Comparison of ENCODE assay signal across 8 cellular contexts in the genomic region with DNA sequence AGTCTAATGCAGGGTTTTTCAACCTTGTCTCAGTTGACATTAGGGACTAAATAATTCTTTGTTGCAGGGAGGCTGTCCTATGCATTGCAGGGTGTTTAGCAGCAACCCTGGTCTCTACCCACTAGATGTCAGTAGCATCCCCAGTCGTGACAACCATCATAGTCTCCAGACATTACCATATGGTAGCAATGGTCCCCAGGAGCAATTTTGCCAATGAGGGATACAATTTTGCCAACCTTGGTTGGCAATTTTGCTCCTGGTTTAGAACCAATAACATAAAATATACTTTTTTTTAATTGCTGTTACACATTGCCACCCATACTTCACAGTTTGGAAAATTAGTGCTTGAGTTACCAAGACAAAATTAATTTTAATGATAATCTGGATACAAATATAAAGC. TPM values are rescaled to one million over a fixed set of nuclear protein-coding genes. Genes with fewer than 3 reads are reported as not detected.
DNase-seq lines count a peak whose midpoint lies in the region; ATAC-seq and TF ChIP-seq lines count a peak whose summit lies in the region.

No MANE protein-coding gene starts in this region.

- TF ChIP-seq CTCF in GM12865 (IDR thresholded peaks at IDR 0.05; ENCODE audit: insufficient read depth, low read depth, low read length, missing control alignments) (peak; percentile 74), HEK293 (tag by site-specific recombination; IDR thresholded peaks at IDR 0.05) (0 out of 2 replicates have a peak, but pooled peaks have one; percentile 10), activated B cell treated with CpG ODN at 0.5 μM for 24 hours (IDR thresholded peaks at IDR 0.05) (no peak), sigmoid colon (IDR thresholded peaks at IDR 0.05) (peak in 3 of 4 experiments; percentile 20 to 31 (median 25))

- no peak overlapping the region for H3K4me3 Mint-ChIP-seq in activated B cell treated with CpG ODN at 0.5 μM for 24 hours

- CTCF ChIA-PET in HEK293 (lab: Yijun Ruan, JAX) (interaction anchor here (0.6 to 2.8 kb wide), 16 partner anchors 10 to 1120 kb away, joined by 3 to 12 read pairs (median 3); no protein-coding TSS in a partner anchor), activated B cell treated with CpG ODN at 0.5 μM for 24 hours (lab: Charles Lee) (interaction anchor here (1.1 to 4.2 kb wide), 4 partner anchors 162 to 305 kb away, joined by 3 to 17 read pairs (median 6); no protein-coding TSS in a partner anchor)

- POLR2A ChIA-PET in HEK293 (lab: Yijun Ruan, JAX) (no interaction called here), activated B cell treated with CpG ODN at 0.5 μM for 24 hours (lab: Charles Lee) (no interaction called here)

- no peaks in the 10 kb centered on the region for H3K36me3 Mint-ChIP-seq in activated B cell treated with CpG ODN at 0.5 μM for 24 hours (ENCODE audit: low read depth)

- peak; percentile 47 for DNase-seq in AG20443 (ENCODE audit: low spot score)
- DNase-seq in GM12865 (ENCODE audit: low read depth), result peak; percentile 60
- DNase-seq in LoVo (ENCODE audit: low spot score), result peak; percentile 77
- no peak for DNase-seq in activated B cell treated with CpG ODN at 0.5 μM for 24 hours
- DNase-seq in germinal center (ENCODE audit: low spot score), result peak; percentile 21
- DNase-seq in sigmoid colon, result no peak
- no peak for DNase-seq in middle frontal gyrus (ENCODE audit: extremely low spot score, low spot score)

- no peaks in the 10 kb centered on the region for H3K9me3 Mint-ChIP-seq in activated B cell treated with CpG ODN at 0.5 μM for 24 hours

- H3K36me3 ChIP-seq in HEK293 (ENCODE audit: control insufficient read depth in 2 of 2, insufficient read depth in 1 of 2, low read length in 2 of 2) (no peaks in the 10 kb centered on the region), sigmoid colon (no peaks in the 10 kb centered on the region)

- H3K27ac ChIP-seq in HEK293 (ENCODE audit: extremely low read depth, low read depth, low read length) (no peak overlapping the region), sigmoid colon (no peak overlapping the region)

- no peak for TF ChIP-seq EP300 in sigmoid colon (IDR thresholded peaks at IDR 0.05)

- no peaks in the 10 kb centered on the region for H3K9me3 ChIP-seq in HEK293 (ENCODE audit: control insufficient read depth, insufficient read depth, low read depth, low read length)
- no peaks in the 10 kb centered on the region for H3K9me3 ChIP-seq in sigmoid colon

- no peaks in the 10 kb centered on the region for H3K4me1 Mint-ChIP-seq in activated B cell treated with CpG ODN at 0.5 μM for 24 hours

- H3K27ac Mint-ChIP-seq in activated B cell treated with CpG ODN at 0.5 μM for 24 hours, result no peak overlapping the region

- 6 to 18% methylated on average over 1 of the region's 1 CpG for WGBS in sigmoid colon, 2 donors

- ATAC-seq in activated B cell treated with CpG ODN at 0.5 μM for 24 hours (ENCODE audit: low read depth), result peak; percentile 71

- TF ChIP-seq POLR2A in sigmoid colon (IDR thresholded peaks at IDR 0.05), result no peak

- H3K27me3 ChIP-seq in sigmoid colon, result peaks cover 0 to 3% (median 0%) of the 10 kb centered on the region in 3 donors

- H3K4me3 ChIP-seq in GM12865 (ENCODE audit: low read depth, low read length) (no peak overlapping the region), HEK293 (ENCODE audit: low read depth, low read length) (no peak overlapping the region), sigmoid colon (no peak overlapping the region)

- peaks cover 15% of the 10 kb centered on the region for H3K27me3 Mint-ChIP-seq in activated B cell treated with CpG ODN at 0.5 μM for 24 hours

- H3K4me1 ChIP-seq in HEK293 (ENCODE audit: control insufficient read depth, insufficient read depth, low read length) (no peaks in the 10 kb centered on the region), sigmoid colon (peaks cover 0 to 6% (median 3%) of the 10 kb centered on the region in 4 donors)

- intact Hi-C loops in activated B cell treated with CpG ODN at 0.5 μM for 24 hours (cut with micrococcal nuclease), result loop anchor here (1.0 to 10.0 kb wide), 4 partner anchors 304 to 921 kb away; partner anchors contain the start of gene PARM1
- intact Hi-C loops in sigmoid colon (cut with DNase I), result no loop called here

TF ChIP-seq in HEK293, 187 proteins besides CTCF, POLR2A, EP300 and RAD21 (continues in another document):
- no peak for TF ChIP-seq ZNF174 (tag by site-specific recombination; IDR thresholded peaks at IDR 0.05)
- TF ChIP-seq, protein P1, sequence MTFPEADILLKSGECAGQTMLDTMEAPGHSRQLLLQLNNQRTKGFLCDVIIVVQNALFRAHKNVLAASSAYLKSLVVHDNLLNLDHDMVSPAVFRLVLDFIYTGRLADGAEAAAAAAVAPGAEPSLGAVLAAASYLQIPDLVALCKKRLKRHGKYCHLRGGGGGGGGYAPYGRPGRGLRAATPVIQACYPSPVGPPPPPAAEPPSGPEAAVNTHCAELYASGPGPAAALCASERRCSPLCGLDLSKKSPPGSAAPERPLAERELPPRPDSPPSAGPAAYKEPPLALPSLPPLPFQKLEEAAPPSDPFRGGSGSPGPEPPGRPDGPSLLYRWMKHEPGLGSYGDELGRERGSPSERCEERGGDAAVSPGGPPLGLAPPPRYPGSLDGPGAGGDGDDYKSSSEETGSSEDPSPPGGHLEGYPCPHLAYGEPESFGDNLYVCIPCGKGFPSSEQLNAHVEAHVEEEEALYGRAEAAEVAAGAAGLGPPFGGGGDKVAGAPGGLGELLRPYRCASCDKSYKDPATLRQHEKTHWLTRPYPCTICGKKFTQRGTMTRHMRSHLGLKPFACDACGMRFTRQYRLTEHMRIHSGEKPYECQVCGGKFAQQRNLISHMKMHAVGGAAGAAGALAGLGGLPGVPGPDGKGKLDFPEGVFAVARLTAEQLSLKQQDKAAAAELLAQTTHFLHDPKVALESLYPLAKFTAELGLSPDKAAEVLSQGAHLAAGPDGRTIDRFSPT (tag by site-specific recombination; IDR thresholded peaks at IDR 0.05), result no peak
- TF ChIP-seq ZNF629 (tag by site-specific recombination; IDR thresholded peaks at IDR 0.05), result no peak
- TF ChIP-seq, protein P2, sequence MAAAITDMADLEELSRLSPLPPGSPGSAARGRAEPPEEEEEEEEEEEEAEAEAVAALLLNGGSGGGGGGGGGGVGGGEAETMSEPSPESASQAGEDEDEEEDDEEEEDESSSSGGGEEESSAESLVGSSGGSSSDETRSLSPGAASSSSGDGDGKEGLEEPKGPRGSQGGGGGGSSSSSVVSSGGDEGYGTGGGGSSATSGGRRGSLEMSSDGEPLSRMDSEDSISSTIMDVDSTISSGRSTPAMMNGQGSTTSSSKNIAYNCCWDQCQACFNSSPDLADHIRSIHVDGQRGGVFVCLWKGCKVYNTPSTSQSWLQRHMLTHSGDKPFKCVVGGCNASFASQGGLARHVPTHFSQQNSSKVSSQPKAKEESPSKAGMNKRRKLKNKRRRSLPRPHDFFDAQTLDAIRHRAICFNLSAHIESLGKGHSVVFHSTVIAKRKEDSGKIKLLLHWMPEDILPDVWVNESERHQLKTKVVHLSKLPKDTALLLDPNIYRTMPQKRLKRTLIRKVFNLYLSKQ (tag by site-specific recombination; IDR thresholded peaks at IDR 0.05; ENCODE audit: borderline replicate concordance), result no peak
- TF ChIP-seq ZNF248 (tag by site-specific recombination; IDR thresholded peaks at IDR 0.05), result no peak
- TF ChIP-seq ZSCAN5A (tag by site-specific recombination; IDR thresholded peaks at IDR 0.05), result no peak
- no peak for TF ChIP-seq ZNF518A (tag by site-specific recombination; conservative IDR thresholded peaks at IDR 0.05; ENCODE audit: low read depth)

RNA-seq across cellular contexts. Expression of gene EREG, which starts 6.0 kb away (rescaled TPM):
- total RNA-seq in activated B cell treated with CpG ODN at 0.5 μM for 24 hours, result not detected in 2 replicates
- total RNA-seq in sigmoid colon, result 1 to 10 TPM in 3 of 4 donors, under 1 TPM in 1; 0.71 to 5.8 (median 3.0) TPM
- polyA plus RNA-seq in sigmoid colon, result 1 to 10 TPM in 2 of 3 donors, under 1 TPM in 1; 0.92 to 3.2 (median 1.2) TPM

Comparison
In these comparisons a context has a peak if more than half of its experiments do, and no peak if none do; other contexts are left out.
1. DNase-seq: peak in AG20443 (single experiment), GM12865 (single experiment), LoVo (single experiment) and germinal center (single experiment); none in activated B cell treated with CpG ODN at 0.5 μM for 24 hours (single experiment), sigmoid colon (single experiment) and middle frontal gyrus (single experiment).